ENCODE assay signal across 1 cellular context in the genomic region with DNA sequence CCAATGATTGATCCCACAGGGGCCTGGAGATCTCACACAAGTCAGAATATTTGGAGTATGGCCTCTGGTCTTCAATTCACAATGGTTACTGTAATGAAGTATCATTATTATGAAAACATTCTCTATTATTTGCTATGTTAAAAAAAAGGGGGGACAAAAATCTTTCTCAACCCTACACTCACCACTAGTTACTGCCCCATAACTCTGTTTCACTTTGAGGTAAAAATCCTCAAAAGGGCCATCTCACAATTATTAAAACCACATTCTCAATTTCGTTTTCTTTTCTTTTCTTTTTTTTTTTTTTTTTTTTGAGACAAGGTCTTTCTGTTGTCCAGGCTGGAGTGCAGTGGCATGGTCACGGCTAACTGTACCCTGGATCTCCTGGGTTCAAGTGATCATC.
TF ChIP-seq lines count a peak whose summit lies in the region.

No MANE protein-coding gene starts in this region.

TF ChIP-seq in GM12878, 131 proteins besides CTCF, POLR2A, EP300 and RAD21 (continued from another document):
- TF ChIP-seq, protein P1, sequence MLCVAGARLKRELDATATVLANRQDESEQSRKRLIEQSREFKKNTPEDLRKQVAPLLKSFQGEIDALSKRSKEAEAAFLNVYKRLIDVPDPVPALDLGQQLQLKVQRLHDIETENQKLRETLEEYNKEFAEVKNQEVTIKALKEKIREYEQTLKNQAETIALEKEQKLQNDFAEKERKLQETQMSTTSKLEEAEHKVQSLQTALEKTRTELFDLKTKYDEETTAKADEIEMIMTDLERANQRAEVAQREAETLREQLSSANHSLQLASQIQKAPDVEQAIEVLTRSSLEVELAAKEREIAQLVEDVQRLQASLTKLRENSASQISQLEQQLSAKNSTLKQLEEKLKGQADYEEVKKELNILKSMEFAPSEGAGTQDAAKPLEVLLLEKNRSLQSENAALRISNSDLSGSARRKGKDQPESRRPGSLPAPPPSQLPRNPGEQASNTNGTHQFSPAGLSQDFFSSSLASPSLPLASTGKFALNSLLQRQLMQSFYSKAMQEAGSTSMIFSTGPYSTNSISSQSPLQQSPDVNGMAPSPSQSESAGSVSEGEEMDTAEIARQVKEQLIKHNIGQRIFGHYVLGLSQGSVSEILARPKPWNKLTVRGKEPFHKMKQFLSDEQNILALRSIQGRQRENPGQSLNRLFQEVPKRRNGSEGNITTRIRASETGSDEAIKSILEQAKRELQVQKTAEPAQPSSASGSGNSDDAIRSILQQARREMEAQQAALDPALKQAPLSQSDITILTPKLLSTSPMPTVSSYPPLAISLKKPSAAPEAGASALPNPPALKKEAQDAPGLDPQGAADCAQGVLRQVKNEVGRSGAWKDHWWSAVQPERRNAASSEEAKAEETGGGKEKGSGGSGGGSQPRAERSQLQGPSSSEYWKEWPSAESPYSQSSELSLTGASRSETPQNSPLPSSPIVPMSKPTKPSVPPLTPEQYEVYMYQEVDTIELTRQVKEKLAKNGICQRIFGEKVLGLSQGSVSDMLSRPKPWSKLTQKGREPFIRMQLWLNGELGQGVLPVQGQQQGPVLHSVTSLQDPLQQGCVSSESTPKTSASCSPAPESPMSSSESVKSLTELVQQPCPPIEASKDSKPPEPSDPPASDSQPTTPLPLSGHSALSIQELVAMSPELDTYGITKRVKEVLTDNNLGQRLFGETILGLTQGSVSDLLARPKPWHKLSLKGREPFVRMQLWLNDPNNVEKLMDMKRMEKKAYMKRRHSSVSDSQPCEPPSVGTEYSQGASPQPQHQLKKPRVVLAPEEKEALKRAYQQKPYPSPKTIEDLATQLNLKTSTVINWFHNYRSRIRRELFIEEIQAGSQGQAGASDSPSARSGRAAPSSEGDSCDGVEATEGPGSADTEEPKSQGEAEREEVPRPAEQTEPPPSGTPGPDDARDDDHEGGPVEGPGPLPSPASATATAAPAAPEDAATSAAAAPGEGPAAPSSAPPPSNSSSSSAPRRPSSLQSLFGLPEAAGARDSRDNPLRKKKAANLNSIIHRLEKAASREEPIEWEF (IDR thresholded peaks at IDR 0.05; ENCODE audit: insufficient replicate concordance, low read depth, low read length), result no peak
- TF ChIP-seq, protein P2, sequence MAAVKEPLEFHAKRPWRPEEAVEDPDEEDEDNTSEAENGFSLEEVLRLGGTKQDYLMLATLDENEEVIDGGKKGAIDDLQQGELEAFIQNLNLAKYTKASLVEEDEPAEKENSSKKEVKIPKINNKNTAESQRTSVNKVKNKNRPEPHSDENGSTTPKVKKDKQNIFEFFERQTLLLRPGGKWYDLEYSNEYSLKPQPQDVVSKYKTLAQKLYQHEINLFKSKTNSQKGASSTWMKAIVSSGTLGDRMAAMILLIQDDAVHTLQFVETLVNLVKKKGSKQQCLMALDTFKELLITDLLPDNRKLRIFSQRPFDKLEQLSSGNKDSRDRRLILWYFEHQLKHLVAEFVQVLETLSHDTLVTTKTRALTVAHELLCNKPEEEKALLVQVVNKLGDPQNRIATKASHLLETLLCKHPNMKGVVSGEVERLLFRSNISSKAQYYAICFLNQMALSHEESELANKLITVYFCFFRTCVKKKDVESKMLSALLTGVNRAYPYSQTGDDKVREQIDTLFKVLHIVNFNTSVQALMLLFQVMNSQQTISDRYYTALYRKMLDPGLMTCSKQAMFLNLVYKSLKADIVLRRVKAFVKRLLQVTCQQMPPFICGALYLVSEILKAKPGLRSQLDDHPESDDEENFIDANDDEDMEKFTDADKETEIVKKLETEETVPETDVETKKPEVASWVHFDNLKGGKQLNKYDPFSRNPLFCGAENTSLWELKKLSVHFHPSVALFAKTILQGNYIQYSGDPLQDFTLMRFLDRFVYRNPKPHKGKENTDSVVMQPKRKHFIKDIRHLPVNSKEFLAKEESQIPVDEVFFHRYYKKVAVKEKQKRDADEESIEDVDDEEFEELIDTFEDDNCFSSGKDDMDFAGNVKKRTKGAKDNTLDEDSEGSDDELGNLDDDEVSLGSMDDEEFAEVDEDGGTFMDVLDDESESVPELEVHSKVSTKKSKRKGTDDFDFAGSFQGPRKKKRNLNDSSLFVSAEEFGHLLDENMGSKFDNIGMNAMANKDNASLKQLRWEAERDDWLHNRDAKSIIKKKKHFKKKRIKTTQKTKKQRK (IDR thresholded peaks at IDR 0.05; ENCODE audit: low read depth, low read length), result no peak
- TF ChIP-seq, protein P3, sequence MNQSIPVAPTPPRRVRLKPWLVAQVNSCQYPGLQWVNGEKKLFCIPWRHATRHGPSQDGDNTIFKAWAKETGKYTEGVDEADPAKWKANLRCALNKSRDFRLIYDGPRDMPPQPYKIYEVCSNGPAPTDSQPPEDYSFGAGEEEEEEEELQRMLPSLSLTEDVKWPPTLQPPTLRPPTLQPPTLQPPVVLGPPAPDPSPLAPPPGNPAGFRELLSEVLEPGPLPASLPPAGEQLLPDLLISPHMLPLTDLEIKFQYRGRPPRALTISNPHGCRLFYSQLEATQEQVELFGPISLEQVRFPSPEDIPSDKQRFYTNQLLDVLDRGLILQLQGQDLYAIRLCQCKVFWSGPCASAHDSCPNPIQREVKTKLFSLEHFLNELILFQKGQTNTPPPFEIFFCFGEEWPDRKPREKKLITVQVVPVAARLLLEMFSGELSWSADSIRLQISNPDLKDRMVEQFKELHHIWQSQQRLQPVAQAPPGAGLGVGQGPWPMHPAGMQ (IDR thresholded peaks at IDR 0.05; ENCODE audit: borderline replicate concordance), result no peak
TF ChIP-seq in GM12878: peak in this region for 0.
